ENCODE assay signal across 1 cellular context in the genomic region with DNA sequence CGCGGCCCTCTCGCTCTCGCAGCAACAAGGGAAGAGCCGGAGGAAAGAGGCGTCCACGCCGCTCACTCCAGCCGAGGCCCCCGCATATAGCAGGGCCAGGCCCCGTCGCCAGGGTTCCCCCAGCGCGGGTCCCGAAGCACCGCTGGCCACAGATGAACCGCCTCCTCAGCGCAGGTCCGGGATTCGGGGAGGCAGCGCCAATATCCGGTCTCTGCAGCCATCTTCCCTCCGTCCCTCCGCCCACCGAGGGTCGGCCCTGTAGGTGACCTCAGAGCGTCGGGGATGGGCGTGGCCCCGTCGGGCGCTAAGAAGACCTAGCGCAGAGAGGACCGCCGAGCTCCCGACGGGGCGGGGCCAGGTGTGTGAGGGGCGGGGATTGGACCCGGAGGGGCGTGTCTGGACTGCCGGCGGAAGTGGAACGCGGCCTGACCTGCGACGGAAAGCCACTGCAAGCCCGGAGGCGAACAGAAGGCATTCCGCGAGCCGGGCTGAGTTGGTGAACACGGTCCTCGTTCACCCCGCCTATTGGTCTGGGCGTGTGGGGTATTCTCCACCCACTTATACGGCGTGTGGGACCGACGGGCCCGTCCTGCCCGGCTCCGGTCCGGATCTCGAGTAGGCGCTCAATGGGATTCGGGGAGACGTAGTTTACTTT.
A peak's percentile ranks its signal among the peaks of the same experiment; 100 is the strongest.
TF ChIP-seq lines count a peak whose summit lies in the region.

No MANE protein-coding gene starts in this region.

TF ChIP-seq in A549, 52 proteins besides CTCF, POLR2A, EP300 and RAD21 (continued from another document):
- TF ChIP-seq, protein P1, sequence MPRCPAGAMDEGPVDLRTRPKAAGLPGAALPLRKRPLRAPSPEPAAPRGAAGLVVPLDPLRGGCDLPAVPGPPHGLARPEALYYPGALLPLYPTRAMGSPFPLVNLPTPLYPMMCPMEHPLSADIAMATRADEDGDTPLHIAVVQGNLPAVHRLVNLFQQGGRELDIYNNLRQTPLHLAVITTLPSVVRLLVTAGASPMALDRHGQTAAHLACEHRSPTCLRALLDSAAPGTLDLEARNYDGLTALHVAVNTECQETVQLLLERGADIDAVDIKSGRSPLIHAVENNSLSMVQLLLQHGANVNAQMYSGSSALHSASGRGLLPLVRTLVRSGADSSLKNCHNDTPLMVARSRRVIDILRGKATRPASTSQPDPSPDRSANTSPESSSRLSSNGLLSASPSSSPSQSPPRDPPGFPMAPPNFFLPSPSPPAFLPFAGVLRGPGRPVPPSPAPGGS (IDR thresholded peaks at IDR 0.05) = peak; percentile 90; the same call in 2 of the 3 replicates
- TF ChIP-seq HOXB13 (CRISPR knock-in tag; IDR thresholded peaks at IDR 0.05; ENCODE audit: low read depth) = no peak
- no peak for TF ChIP-seq JUNB (IDR thresholded peaks at IDR 0.05)
- TF ChIP-seq HOXA7 (CRISPR knock-in tag; IDR thresholded peaks at IDR 0.05) = no peak
- TF ChIP-seq NR3C1 (IDR thresholded peaks at IDR 0.05) = no peak
- TF ChIP-seq, protein P2, sequence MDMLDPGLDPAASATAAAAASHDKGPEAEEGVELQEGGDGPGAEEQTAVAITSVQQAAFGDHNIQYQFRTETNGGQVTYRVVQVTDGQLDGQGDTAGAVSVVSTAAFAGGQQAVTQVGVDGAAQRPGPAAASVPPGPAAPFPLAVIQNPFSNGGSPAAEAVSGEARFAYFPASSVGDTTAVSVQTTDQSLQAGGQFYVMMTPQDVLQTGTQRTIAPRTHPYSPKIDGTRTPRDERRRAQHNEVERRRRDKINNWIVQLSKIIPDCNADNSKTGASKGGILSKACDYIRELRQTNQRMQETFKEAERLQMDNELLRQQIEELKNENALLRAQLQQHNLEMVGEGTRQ (IDR thresholded peaks at IDR 0.05) = no peak; the same call in 1 of the 2 replicates
- TF ChIP-seq CHD4 (IDR thresholded peaks at IDR 0.05; ENCODE audit: borderline replicate concordance) = no peak
- no peak for TF ChIP-seq ZSCAN20 (CRISPR knock-in tag; IDR thresholded peaks at IDR 0.05)
- TF ChIP-seq RARB (CRISPR knock-in tag; IDR thresholded peaks at IDR 0.05) = 0 out of 2 replicates have a peak, but pooled peaks have one; percentile 7
